ENCODE assay signal across 16 cellular contexts in genomic region chr5:53323943-53324642, GRCh38.
A peak's percentile ranks its signal among the peaks of the same experiment; 100 is the strongest.
DNase-seq lines count a peak whose midpoint lies in the region; ATAC-seq, FAIRE-seq and TF ChIP-seq lines count a peak whose summit lies in the region.
"Had no signal": no experiment of that assay in that cellular context is flagged by ENCODE, and none has a peak within 500 bp of the region (broad histone marks: within the 10 kb centered on the region; RNA-seq: fewer than 3 reads in every experiment).

No MANE protein-coding gene starts in this region.

- no peaks in the 10 kb centered on the region for H3K4me1 ChIP-seq in GM12878 (ENCODE audit: control insufficient read depth, insufficient read depth, low read length)
- H3K4me1 ChIP-seq in ascending aorta: peaks cover 0 to 7% of the 10 kb centered on the region in 2 donors
- no peaks in the 10 kb centered on the region for H3K4me1 ChIP-seq in uterus
- H3K4me1 ChIP-seq: upper lobe of left lung had no signal

- H3K27ac ChIP-seq in GM12878 (ENCODE audit: control insufficient read depth, insufficient read depth): no peak overlapping the region
- no peak overlapping the region for H3K27ac ChIP-seq in ascending aorta
- H3K27ac ChIP-seq in uterus: no peak overlapping the region
- H3K27ac ChIP-seq: dorsolateral prefrontal cortex, upper lobe of left lung had no signal

- H3K79me2 ChIP-seq in GM12878 (ENCODE audit: control insufficient read depth, insufficient read depth, low read length): no peaks in the 10 kb centered on the region

- CTCF ChIA-PET in GM12878 (lab: Yijun Ruan, JAX): interaction anchor here (0.6 kb wide), 1 partner anchor 35 kb away, joined by 3 read pairs; no protein-coding TSS in a partner anchor

- H3K9me3 ChIP-seq in GM12878 (replicated peaks; ENCODE audit: control insufficient read depth, insufficient read depth, low read length) (no peaks in the 10 kb centered on the region), ascending aorta (no peaks in the 10 kb centered on the region), uterus (no peaks in the 10 kb centered on the region)
- H3K9me3 ChIP-seq: mucosa of descending colon, upper lobe of left lung had no signal

- H3K36me3 ChIP-seq in GM12878 (ENCODE audit: control insufficient read depth in 2 of 2, insufficient read depth in 2 of 2, low read length in 1 of 2) (no peaks in the 10 kb centered on the region), ascending aorta (no peaks in the 10 kb centered on the region), uterus (no peaks in the 10 kb centered on the region)
- H3K36me3 ChIP-seq: upper lobe of left lung had no signal

- intact Hi-C loops in GM12878 (cut with micrococcal nuclease; ENCODE audit: unreplicated experiment): no loop called here
- intact Hi-C loops in ascending aorta (cut with DNase I): no loop called here
- intact Hi-C loops in uterus (cut with DNase I; ENCODE audit: low total_unique reads): no loop called here

- no peaks in the 10 kb centered on the region for H3K27me3 ChIP-seq in GM12878 (replicated peaks in 1 of 2; ENCODE audit: control insufficient read depth in 2 of 2, insufficient read depth in 2 of 2, low read length in 1 of 2)
- no peaks in the 10 kb centered on the region for H3K27me3 ChIP-seq in ascending aorta
- no peaks in the 10 kb centered on the region for H3K27me3 ChIP-seq in uterus
- H3K27me3 ChIP-seq: upper lobe of left lung had no signal

- no peak for TF ChIP-seq EP300 in GM12878 (IDR thresholded peaks at IDR 0.05; ENCODE audit: borderline replicate concordance in 1 of 2, control insufficient read depth in 1 of 2, low read depth in 2 of 2, low read length in 2 of 2)

- DNase-seq in activated naive CD4-positive, alpha-beta T cell treated with anti-CD3 and anti-CD28 coated beads, Interleukin-2, amount 50 U/mL, for 72 hours (ENCODE audit: low spot score in 2 of 2): no peak
- DNase-seq in activated naive CD4-positive, alpha-beta T cell treated with Interleukin-2 at 50 U/mL for 16 hours: no peak
- DNase-seq in GM12878 (ENCODE audit: low read depth, low spot score) (peak; percentile 8), ascending aorta (ENCODE audit: low spot score in 2 of 2) (no peak), uterus (no peak)
- no peak for DNase-seq in activated CD8-positive, alpha-beta memory T cell treated with anti-CD3 and anti-CD28 coated beads for 24 hours
- DNase-seq: activated CD4-positive, alpha-beta T cell treated with anti-CD3 and anti-CD28 coated beads for 48 hours; activated naive CD4-positive, alpha-beta T cell treated with anti-CD3 and anti-CD28 coated beads, Interleukin-2, amount 50 U/mL, for 16 hours; dorsolateral prefrontal cortex; Kasumi-1; mucosa of descending colon; NCI-H446; SIG-M5; upper lobe of left lung had no signal

- WGBS in GM12878 (ENCODE audit: insufficient coverage, insufficient replicate concordance, low lambda C conversion rate, missing lambda C conversion rate): 0% methylated on average over 1 of the region's 1 CpG

- H3K4me2 ChIP-seq in GM12878 (ENCODE audit: control insufficient read depth, insufficient read depth): no peak overlapping the region

- TF ChIP-seq CTCF in GM12878 (IDR thresholded peaks at IDR 0.05 in 2 of 3, conservative IDR thresholded peaks at IDR 0.05 in 1 of 3; ENCODE audit: control insufficient read depth in 2 of 3, extremely low read depth in 1 of 3, insufficient read depth in 1 of 3, low read depth in 3 of 3, low read length in 3 of 3) (no peak), ascending aorta (IDR thresholded peaks at IDR 0.05) (no peak), uterus (IDR thresholded peaks at IDR 0.05) (no peak)

- RAD21 ChIA-PET in GM12878 (lab: Charles Lee; ENCODE audit: unreplicated experiment): no interaction called here

- H3K4me3 ChIP-seq in GM12878: no peak overlapping the region
- H3K4me3 ChIP-seq in ascending aorta: no peak overlapping the region
- no peak overlapping the region for H3K4me3 ChIP-seq in uterus
- H3K4me3 ChIP-seq: dorsolateral prefrontal cortex, mucosa of descending colon, upper lobe of left lung had no signal

- H3K9ac ChIP-seq in GM12878 (ENCODE audit: control insufficient read depth, insufficient read depth, low read length): no peak overlapping the region

- no peaks in the 10 kb centered on the region for H3K36me3 Mint-ChIP-seq in activated naive CD4-positive, alpha-beta T cell treated with anti-CD3 and anti-CD28 coated beads, Interleukin-2, amount 50 U/mL, for 72 hours

- peak; percentile 36 to 38 for ATAC-seq in activated naive CD4-positive, alpha-beta T cell treated with anti-CD3 and anti-CD28 coated beads, Interleukin-2, amount 50 U/mL, for 72 hours
- ATAC-seq in HG03196 (IDR thresholded peaks at IDR 0.05; ENCODE audit: unreplicated experiment) (peak; percentile 88), GM12878 (peak; percentile 86), GM21360 (IDR thresholded peaks at IDR 0.05; ENCODE audit: unreplicated experiment) (no peak)
- ATAC-seq: mucosa of descending colon had no signal

- TF ChIP-seq POLR2A in GM12878 (IDR thresholded peaks at IDR 0.05; ENCODE audit: low read depth, low read length) (no peak), uterus (IDR thresholded peaks at IDR 0.05) (no peak)

- no peak overlapping the region for H3K27ac Mint-ChIP-seq in activated naive CD4-positive, alpha-beta T cell treated with anti-CD3 and anti-CD28 coated beads, Interleukin-2, amount 50 U/mL, for 72 hours

- no peak for TF ChIP-seq RAD21 in GM12878 (IDR thresholded peaks at IDR 0.05; ENCODE audit: insufficient read depth, low read depth, low read length)

- SMC1A ChIA-PET in GM12878 (lab: Charles Lee; ENCODE audit: uncharacterized antibody, unreplicated experiment): no interaction called here

- no peak for FAIRE-seq in GM12878 (lab: Jason Lieb, UNC)

- H3K9me3 Mint-ChIP-seq in activated naive CD4-positive, alpha-beta T cell treated with anti-CD3 and anti-CD28 coated beads, Interleukin-2, amount 50 U/mL, for 72 hours: peaks cover 0 to 5% of the 10 kb centered on the region in 2 donors

- no peak overlapping the region for H2AFZ ChIP-seq in GM12878 (ENCODE audit: control insufficient read depth, low read depth, low read length)

- H4K20me1 ChIP-seq in GM12878 (ENCODE audit: control insufficient read depth, insufficient read depth): no peaks in the 10 kb centered on the region

- in situ Hi-C loops in GM12878 (cut with MboI): no loop called here

- POLR2A ChIA-PET in GM12878 (lab: Charles Lee): no interaction called here

- no TSS peak for BruUV-seq in GM12878 (replicated peaks; lab: Mats Ljungman, UMichigan)

TF ChIP-seq in GM12878, 131 proteins besides CTCF, POLR2A, EP300 and RAD21:
- TF ChIP-seq NR2C1 (IDR thresholded peaks at IDR 0.05) (peak; percentile 27; the same call in 1 of the 2 replicates), NR2F1 (conservative IDR thresholded peaks at IDR 0.05) (0 out of 2 replicates have a peak, but pooled peaks have one; percentile 28), STAT1 (conservative IDR thresholded peaks at IDR 0.05) (no peak), EZH2 (IDR thresholded peaks at IDR 0.05; ENCODE audit: borderline replicate concordance, control insufficient read depth, low read depth, low read length) (no peak)
TF ChIP-seq in GM12878: peak in this region for 2.
